ENCODE assay signal across 10 cellular contexts in genomic region chr11:102449651-102450570, GRCh38. TPM values are rescaled to one million over a fixed set of nuclear protein-coding genes. Genes with fewer than 3 reads are reported as not detected.
DNase-seq lines count a peak whose midpoint lies in the region; ATAC-seq and TF ChIP-seq lines count a peak whose summit lies in the region.
"Had no signal": no experiment of that assay in that cellular context is flagged by ENCODE, and none has a peak within 500 bp of the region (broad histone marks: within the 10 kb centered on the region; RNA-seq: fewer than 3 reads in every experiment).

No MANE protein-coding gene starts in this region.

- POLR2A ChIA-PET in WTC11 (lab: Charles Lee), result no interaction called here

- peaks cover 40% of the 10 kb centered on the region for H3K4me1 ChIP-seq in body of pancreas

- intact Hi-C loops in body of pancreas (cut with DNase I), result no loop called here

- H3K9me3 Mint-ChIP-seq in T-helper 2 cell treated with Interferon-gamma antibody and Interleukin-4, amounts not matched to agents 5 μg/mL and 100 μg/mL, for 36 hours, result peaks cover 4% of the 10 kb centered on the region
- peaks cover 4% of the 10 kb centered on the region; the same call in 1 of the 2 replicates for H3K9me3 Mint-ChIP-seq in WTC11
- H3K9me3 Mint-ChIP-seq in immature natural killer cell, result no peaks in the 10 kb centered on the region

- H3K27me3 Mint-ChIP-seq in T-helper 2 cell treated with Interferon-gamma antibody and Interleukin-4, amounts not matched to agents 5 μg/mL and 100 μg/mL, for 36 hours (ENCODE audit: low read depth), result no peaks in the 10 kb centered on the region
- H3K27me3 Mint-ChIP-seq in WTC11 (ENCODE audit: low read depth) (peaks cover 27% of the 10 kb centered on the region), immature natural killer cell (ENCODE audit: low read depth in 3 of 3) (peaks cover 3 to 27% (median 26%) of the 10 kb centered on the region in 3 donors)

- peaks cover 63% of the 10 kb centered on the region for H3K36me3 Mint-ChIP-seq in T-helper 2 cell treated with Interferon-gamma antibody and Interleukin-4, amounts not matched to agents 5 μg/mL and 100 μg/mL, for 36 hours (ENCODE audit: low read depth)
- peaks cover 37% of the 10 kb centered on the region for H3K36me3 Mint-ChIP-seq in WTC11
- peaks cover 0 to 10% (median 8%) of the 10 kb centered on the region in 3 donors for H3K36me3 Mint-ChIP-seq in immature natural killer cell

- H3K4me3 Mint-ChIP-seq in T-helper 2 cell treated with Interferon-gamma antibody and Interleukin-4, amounts not matched to agents 5 μg/mL and 100 μg/mL, for 36 hours, result peak overlapping the region; percentile 87
- H3K4me3 Mint-ChIP-seq in WTC11, result peak overlapping the region; percentile 93
- H3K4me3 Mint-ChIP-seq in immature natural killer cell, result peak overlapping the region; percentile 2 to 95 (median 43)

- H3K4me1 Mint-ChIP-seq in T-helper 2 cell treated with Interferon-gamma antibody and Interleukin-4, amounts not matched to agents 5 μg/mL and 100 μg/mL, for 36 hours (ENCODE audit: low read depth), result peaks cover 72% of the 10 kb centered on the region
- H3K4me1 Mint-ChIP-seq in WTC11, result peaks cover 46% of the 10 kb centered on the region
- peaks cover 76 to 92% of the 10 kb centered on the region in 2 donors for H3K4me1 Mint-ChIP-seq in immature natural killer cell

- TF ChIP-seq CTCF in WTC11 (IDR thresholded peaks at IDR 0.05), result no peak
- TF ChIP-seq CTCF in body of pancreas (IDR thresholded peaks at IDR 0.05), result no peak

- H3K4me3 ChIP-seq in body of pancreas, result no peak overlapping the region

- no peak overlapping the region for H3K27ac ChIP-seq in body of pancreas

- DNase-seq in T-helper 2 cell treated with Interferon-gamma antibody and Interleukin-4, amounts not matched to agents 5 μg/mL and 100 μg/mL, for 36 hours (ENCODE audit: low spot score), result no peak
- DNase-seq in T-helper 2 cell, result no peak
- DNase-seq in WTC11 (ENCODE audit: low spot score), result no peak
- DNase-seq in immature natural killer cell, result no peak
- DNase-seq in superior temporal gyrus (ENCODE audit: extremely low spot score), result peak; percentile 50
- DNase-seq in NCI-H524 treated with DMSO at 0.1 percent for 48 hours (lab: John Stamatoyannopoulos, UW), result no peak
- DNase-seq in body of pancreas, result no peak
- DNase-seq: ACHN, erythroblast had no signal

- ATAC-seq in WTC11 (no peak), GM18502 (IDR thresholded peaks at IDR 0.05; ENCODE audit: poor library complexity, unreplicated experiment) (no peak), body of pancreas (no peak)

- 71 to 78% methylated on average over 7 of the region's 7 CpGs for WGBS in body of pancreas, 2 donors

- CTCF ChIA-PET in WTC11 (lab: Charles Lee), result no interaction called here

- no peaks in the 10 kb centered on the region for H3K9me3 ChIP-seq in body of pancreas

- no peaks in the 10 kb centered on the region for H3K27me3 ChIP-seq in body of pancreas

- peak overlapping the region; percentile 65 for H3K27ac Mint-ChIP-seq in T-helper 2 cell treated with Interferon-gamma antibody and Interleukin-4, amounts not matched to agents 5 μg/mL and 100 μg/mL, for 36 hours
- H3K27ac Mint-ChIP-seq in WTC11, result peak overlapping the region; percentile 5; the same call in 1 of the 2 replicates
- H3K27ac Mint-ChIP-seq in immature natural killer cell, result peak overlapping the region in 1 of 6 donors; percentile 16

- no peak for TF ChIP-seq POLR2A in body of pancreas (IDR thresholded peaks at IDR 0.05)

- peaks cover 0 to 2% of the 10 kb centered on the region in 2 donors for H3K36me3 ChIP-seq in body of pancreas (replicated peaks in 1 of 2; ENCODE audit: insufficient read depth in 1 of 2, low read depth in 2 of 2)

TF ChIP-seq in WTC11, 78 proteins besides CTCF, POLR2A, EP300 and RAD21:
- TF ChIP-seq FOXJ3 (CRISPR knock-in tag; IDR thresholded peaks at IDR 0.05; ENCODE audit: borderline replicate concordance) (no peak), JAZF1 (CRISPR knock-in tag; IDR thresholded peaks at IDR 0.05) (no peak), IRF2 (CRISPR knock-in tag; IDR thresholded peaks at IDR 0.05; ENCODE audit: borderline replicate concordance, low read depth) (no peak), TEAD4 (CRISPR knock-in tag; IDR thresholded peaks at IDR 0.05) (no peak), E2F5 (CRISPR knock-in tag; IDR thresholded peaks at IDR 0.05) (no peak), FOXK1 (CRISPR knock-in tag; IDR thresholded peaks at IDR 0.05) (no peak)
- TF ChIP-seq, protein P1, sequence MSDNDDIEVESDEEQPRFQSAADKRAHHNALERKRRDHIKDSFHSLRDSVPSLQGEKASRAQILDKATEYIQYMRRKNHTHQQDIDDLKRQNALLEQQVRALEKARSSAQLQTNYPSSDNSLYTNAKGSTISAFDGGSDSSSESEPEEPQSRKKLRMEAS (CRISPR knock-in tag; IDR thresholded peaks at IDR 0.05), result no peak
- TF ChIP-seq, protein P2, sequence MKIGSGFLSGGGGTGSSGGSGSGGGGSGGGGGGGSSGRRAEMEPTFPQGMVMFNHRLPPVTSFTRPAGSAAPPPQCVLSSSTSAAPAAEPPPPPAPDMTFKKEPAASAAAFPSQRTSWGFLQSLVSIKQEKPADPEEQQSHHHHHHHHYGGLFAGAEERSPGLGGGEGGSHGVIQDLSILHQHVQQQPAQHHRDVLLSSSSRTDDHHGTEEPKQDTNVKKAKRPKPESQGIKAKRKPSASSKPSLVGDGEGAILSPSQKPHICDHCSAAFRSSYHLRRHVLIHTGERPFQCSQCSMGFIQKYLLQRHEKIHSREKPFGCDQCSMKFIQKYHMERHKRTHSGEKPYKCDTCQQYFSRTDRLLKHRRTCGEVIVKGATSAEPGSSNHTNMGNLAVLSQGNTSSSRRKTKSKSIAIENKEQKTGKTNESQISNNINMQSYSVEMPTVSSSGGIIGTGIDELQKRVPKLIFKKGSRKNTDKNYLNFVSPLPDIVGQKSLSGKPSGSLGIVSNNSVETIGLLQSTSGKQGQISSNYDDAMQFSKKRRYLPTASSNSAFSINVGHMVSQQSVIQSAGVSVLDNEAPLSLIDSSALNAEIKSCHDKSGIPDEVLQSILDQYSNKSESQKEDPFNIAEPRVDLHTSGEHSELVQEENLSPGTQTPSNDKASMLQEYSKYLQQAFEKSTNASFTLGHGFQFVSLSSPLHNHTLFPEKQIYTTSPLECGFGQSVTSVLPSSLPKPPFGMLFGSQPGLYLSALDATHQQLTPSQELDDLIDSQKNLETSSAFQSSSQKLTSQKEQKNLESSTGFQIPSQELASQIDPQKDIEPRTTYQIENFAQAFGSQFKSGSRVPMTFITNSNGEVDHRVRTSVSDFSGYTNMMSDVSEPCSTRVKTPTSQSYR (CRISPR knock-in tag; IDR thresholded peaks at IDR 0.05), result no peak

RNA-seq across cellular contexts. Expression of gene TMEM123, which starts 2.7 kb away (rescaled TPM):
- total RNA-seq in WTC11 (2021), result 102 to 116 TPM (median 114 TPM) in 3 replicates
- polyA plus RNA-seq in immature natural killer cell, result 100 to 1,000 TPM; 288 to 309 (median 289) TPM
- 10 to 100 TPM; 40.2 to 82.5 TPM for total RNA-seq in body of pancreas

Comparison
In these comparisons a context has a peak if more than half of its experiments do, and no peak if none do; other contexts are left out.
1. H3K4me3 Mint-ChIP-seq: peak in every context shown above with its lines; median percentile 93 in WTC11; 87 in T-helper 2 cell treated with Interferon-gamma antibody and Interleukin-4, amounts not matched to agents 5 μg/mL and 100 μg/mL, for 36 hours; 43 in immature natural killer cell.